16 cellular contexts compared by ENCODE assay signal in genomic region chr13:28318418-28318995, GRCh38.
DNase-seq lines count a peak whose midpoint lies in the region; ATAC-seq and TF ChIP-seq lines count a peak whose summit lies in the region.
"Had no signal": no experiment of that assay in that cellular context is flagged by ENCODE, and none has a peak within 500 bp of the region (broad histone marks: within the 10 kb centered on the region; RNA-seq: fewer than 3 reads in every experiment).

No MANE protein-coding gene starts in this region.

- H3K4me2 ChIP-seq in DND-41 (ENCODE audit: insufficient read depth, low read length) (no peak overlapping the region), Karpas-422 (ENCODE audit: low read depth, low read length, poor library complexity, severe bottlenecking) (no peak overlapping the region)

- no peaks in the 10 kb centered on the region for H3K9me2 ChIP-seq in Karpas-422 (replicated peaks; ENCODE audit: insufficient read depth, low read length)

- intact Hi-C loops in sciatic nerve (cut with DNase I): no loop called here
- intact Hi-C loops in transverse colon (cut with DNase I; ENCODE audit: low total_unique reads): no loop called here

- H3K9me3 ChIP-seq in DND-41 (ENCODE audit: insufficient read depth, low read length, severe bottlenecking): no peaks in the 10 kb centered on the region
- H3K9me3 ChIP-seq in Karpas-422 (ENCODE audit: low read length): no peaks in the 10 kb centered on the region
- H3K9me3 ChIP-seq in transverse colon: no peaks in the 10 kb centered on the region

- H3K36me3 ChIP-seq in DND-41 (ENCODE audit: insufficient read depth, low read length) (no peaks in the 10 kb centered on the region), Karpas-422 (ENCODE audit: insufficient read depth, low read length) (no peaks in the 10 kb centered on the region), transverse colon (no peaks in the 10 kb centered on the region)

- H3K4me1 ChIP-seq in DND-41 (ENCODE audit: insufficient read depth, low read length): no peaks in the 10 kb centered on the region
- H3K4me1 ChIP-seq in Karpas-422 (ENCODE audit: low read length): no peaks in the 10 kb centered on the region
- no peaks in the 10 kb centered on the region for H3K4me1 ChIP-seq in transverse colon

- H3K4me3 ChIP-seq in DND-41 (ENCODE audit: low read depth in 1 of 2, low read length in 2 of 2) (no peak overlapping the region), Karpas-422 (ENCODE audit: low read length) (no peak overlapping the region), transverse colon (no peak overlapping the region)

- H3K79me2 ChIP-seq in DND-41 (ENCODE audit: insufficient read depth, low read length) (no peaks in the 10 kb centered on the region), Karpas-422 (ENCODE audit: low read length) (no peaks in the 10 kb centered on the region)

- no peak overlapping the region for H2AFZ ChIP-seq in DND-41 (ENCODE audit: low read depth, low read length)
- no peak overlapping the region for H2AFZ ChIP-seq in Karpas-422 (ENCODE audit: low read length)

- H3K27ac ChIP-seq in DND-41 (ENCODE audit: low read length): no peak overlapping the region
- no peak overlapping the region for H3K27ac ChIP-seq in Karpas-422 (ENCODE audit: low read length)
- no peak overlapping the region for H3K27ac ChIP-seq in transverse colon

- H4K20me1 ChIP-seq in DND-41 (ENCODE audit: insufficient read depth, low read length) (no peaks in the 10 kb centered on the region), Karpas-422 (ENCODE audit: insufficient read depth, low read depth, low read length) (no peaks in the 10 kb centered on the region)

- no peak for TF ChIP-seq CTCF in DND-41 (IDR thresholded peaks at IDR 0.05; ENCODE audit: borderline replicate concordance, extremely low read depth, low read length, poor library complexity, severe bottlenecking)
- TF ChIP-seq CTCF in transverse colon (IDR thresholded peaks at IDR 0.05): no peak

- no peak for DNase-seq in DND-41
- DNase-seq in Karpas-422: peak; percentile 24
- DNase-seq in dermis blood vessel endothelial cell: peak; percentile 27
- no peak for DNase-seq in sciatic nerve (ENCODE audit: low spot score)
- DNase-seq in stimulated activated CD4-positive, alpha-beta T cell treated with anti-CD3 and anti-CD28 coated beads, Interleukin-2, amount 100 ng/mL, for 24 hours: no peak
- no peak for DNase-seq in transverse colon
- DNase-seq: C1 segment of cervical spinal cord, GF-D8, H7, IMR-90, NCI-H1417, NCI-H1930, NCI-H446, PC-3 had no signal

- TF ChIP-seq EP300 in transverse colon (IDR thresholded peaks at IDR 0.05; ENCODE audit: low read depth): no peak

- H3K9ac ChIP-seq in DND-41 (ENCODE audit: low read depth, low read length) (no peak overlapping the region), Karpas-422 (ENCODE audit: low read length) (no peak overlapping the region)

- no peaks in the 10 kb centered on the region for H3K27me3 ChIP-seq in DND-41 (ENCODE audit: insufficient read depth, low read length, poor library complexity)
- H3K27me3 ChIP-seq in Karpas-422 (ENCODE audit: low read length): no peaks in the 10 kb centered on the region
- H3K27me3 ChIP-seq in transverse colon: no peaks in the 10 kb centered on the region

- in situ Hi-C loops in transverse colon (cut with MboI; ENCODE audit: low pct_ligation_motif_present in 1 of 4, low pct_unique_long_range_greater_than_20kb in 1 of 4, low sequenced_read_pairs in 3 of 4): loop anchor here in 1 of 4 donors (25.0 kb wide), 1 partner anchor 469 kb away; no protein-coding TSS in a partner anchor

- 81% methylated on average over 7 of the region's 7 CpGs; no CpG with 5 or more reads in 1 of the 2 donors for WGBS in transverse colon (ENCODE audit: low coverage in 1 of 2), 2 donors

- ATAC-seq in DND-41 (ENCODE audit: insufficient read depth, low read depth): peak; percentile 50; the same call in 2 of the 3 replicates
- peak; percentile 43 for ATAC-seq in sciatic nerve
- ATAC-seq in HG02884 (IDR thresholded peaks at IDR 0.05; ENCODE audit: unreplicated experiment): no peak
- ATAC-seq in GM18511 (IDR thresholded peaks at IDR 0.05; ENCODE audit: unreplicated experiment): no peak
- ATAC-seq: PC-3 had no signal

- TF ChIP-seq POLR2A in transverse colon (IDR thresholded peaks at IDR 0.05): no peak

Comparison
In these comparisons a context has a peak if more than half of its experiments do, and no peak if none do; other contexts are left out.
1. ATAC-seq: peak in DND-41 (single experiment) and sciatic nerve (single experiment); none in HG02884 (single experiment) and GM18511 (single experiment).
2. DNase-seq: peak in Karpas-422 (single experiment) and dermis blood vessel endothelial cell (single experiment); none in DND-41 (single experiment), sciatic nerve (single experiment), stimulated activated CD4-positive, alpha-beta T cell treated with anti-CD3 and anti-CD28 coated beads, Interleukin-2, amount 100 ng/mL, for 24 hours (0 of 2) and transverse colon (single experiment).